In genomic region chr2:10406491-10406890, GRCh38 we compare ENCODE assay signal across 1 cellular context.
TF ChIP-seq lines count a peak whose summit lies in the region.

No MANE protein-coding gene starts in this region.

TF ChIP-seq in SK-N-SH, 30 proteins besides CTCF, POLR2A, EP300 and RAD21 (continued from another document):
- TF ChIP-seq, protein P1, sequence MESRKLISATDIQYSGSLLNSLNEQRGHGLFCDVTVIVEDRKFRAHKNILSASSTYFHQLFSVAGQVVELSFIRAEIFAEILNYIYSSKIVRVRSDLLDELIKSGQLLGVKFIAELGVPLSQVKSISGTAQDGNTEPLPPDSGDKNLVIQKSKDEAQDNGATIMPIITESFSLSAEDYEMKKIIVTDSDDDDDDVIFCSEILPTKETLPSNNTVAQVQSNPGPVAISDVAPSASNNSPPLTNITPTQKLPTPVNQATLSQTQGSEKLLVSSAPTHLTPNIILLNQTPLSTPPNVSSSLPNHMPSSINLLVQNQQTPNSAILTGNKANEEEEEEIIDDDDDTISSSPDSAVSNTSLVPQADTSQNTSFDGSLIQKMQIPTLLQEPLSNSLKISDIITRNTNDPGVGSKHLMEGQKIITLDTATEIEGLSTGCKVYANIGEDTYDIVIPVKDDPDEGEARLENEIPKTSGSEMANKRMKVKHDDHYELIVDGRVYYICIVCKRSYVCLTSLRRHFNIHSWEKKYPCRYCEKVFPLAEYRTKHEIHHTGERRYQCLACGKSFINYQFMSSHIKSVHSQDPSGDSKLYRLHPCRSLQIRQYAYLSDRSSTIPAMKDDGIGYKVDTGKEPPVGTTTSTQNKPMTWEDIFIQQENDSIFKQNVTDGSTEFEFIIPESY (IDR thresholded peaks at IDR 0.05; ENCODE audit: borderline replicate concordance, low read depth): no peak
- no peak for TF ChIP-seq FOXJ3 (CRISPR knock-in tag; IDR thresholded peaks at IDR 0.05)
- no peak for TF ChIP-seq YY1 (IDR thresholded peaks at IDR 0.05; ENCODE audit: low read depth)
